Comparison of ENCODE assay signal across 14 cellular contexts in genomic region chr3:177460100-177460499, GRCh38.
DNase-seq lines count a peak whose midpoint lies in the region; ATAC-seq and TF ChIP-seq lines count a peak whose summit lies in the region.
"Had no signal": no experiment of that assay in that cellular context is flagged by ENCODE, and none has a peak within 500 bp of the region (broad histone marks: within the 10 kb centered on the region; RNA-seq: fewer than 3 reads in every experiment).

No MANE protein-coding gene starts in this region.

- DNase-seq in adipocyte (ENCODE audit: low read depth): no peak
- DNase-seq in smooth muscle cell (lab: John Stamatoyannopoulos, UW; ENCODE audit: unreplicated experiment): no peak
- DNase-seq in activated CD4-positive, alpha-beta T cell treated with anti-CD3 and anti-CD28 coated beads for 36 hours: no peak
- no peak for DNase-seq in KG1 (lab: John Stamatoyannopoulos, UW)
- DNase-seq: activated CD8-positive, alpha-beta memory T cell treated with anti-CD3 and anti-CD28 coated beads, Interleukin-2, amount 50 U/mL, for 4 hours; hippocampal formation; mammary epithelial cell had no signal

- H3K4me3 ChIP-seq in HEK293 (ENCODE audit: low read depth, low read length): no peak overlapping the region
- peak overlapping the region; percentile 38 for H3K4me3 ChIP-seq in adipocyte (ENCODE audit: low read length)
- peak overlapping the region; percentile 1 for H3K4me3 ChIP-seq in iPS-15b (ENCODE audit: low read depth, low read length)
- no peak overlapping the region for H3K4me3 ChIP-seq in smooth muscle cell
- H3K4me3 ChIP-seq: BLaER1 treated with 17β-estradiol and CSF1 and Interleukin-3, amounts not matched to agents 10 nM and 100 nM; tibial nerve had no signal

- WGBS in smooth muscle cell (ENCODE audit: low lambda C conversion rate): 57% methylated on average over 8 of the region's 8 CpGs

- no peaks in the 10 kb centered on the region for H3K36me3 Mint-ChIP-seq in activated CD4-positive, alpha-beta T cell treated with anti-CD3 and anti-CD28 coated beads for 36 hours (ENCODE audit: low read depth)
- H3K36me3 Mint-ChIP-seq: activated naive CD4-positive, alpha-beta T cell treated with anti-CD3 and anti-CD28 coated beads, Interleukin-2, amount 50 U/mL, for 24 hours had no signal

- H3K9ac ChIP-seq in adipocyte (ENCODE audit: low read length): peak overlapping the region; percentile 61
- no peak overlapping the region for H3K9ac ChIP-seq in iPS-15b (ENCODE audit: low read depth, low read length)
- H3K9ac ChIP-seq in smooth muscle cell (ENCODE audit: low read depth): no peak overlapping the region
- H3K9ac ChIP-seq: BLaER1 treated with 17β-estradiol and CSF1 and Interleukin-3, amounts not matched to agents 10 nM and 100 nM had no signal

- H3K36me3 ChIP-seq in HEK293 (ENCODE audit: control insufficient read depth in 2 of 2, insufficient read depth in 1 of 2, low read length in 2 of 2) (no peaks in the 10 kb centered on the region), adipocyte (ENCODE audit: control insufficient read depth, insufficient read depth, low read length, severe bottlenecking) (no peaks in the 10 kb centered on the region), iPS-15b (ENCODE audit: control insufficient read depth, insufficient read depth, low read length) (no peaks in the 10 kb centered on the region), smooth muscle cell (ENCODE audit: low read depth) (no peaks in the 10 kb centered on the region)
- H3K36me3 ChIP-seq: BLaER1 treated with 17β-estradiol and CSF1 and Interleukin-3, amounts not matched to agents 10 nM and 100 nM; tibial nerve had no signal

- CTCF ChIA-PET in HEK293 (lab: Yijun Ruan, JAX): no interaction called here
- CTCF ChIA-PET in activated CD4-positive, alpha-beta T cell treated with anti-CD3 and anti-CD28 coated beads for 36 hours (lab: Charles Lee): no interaction called here

- peaks cover 5% of the 10 kb centered on the region for H3K4me1 Mint-ChIP-seq in activated CD4-positive, alpha-beta T cell treated with anti-CD3 and anti-CD28 coated beads for 36 hours
- H3K4me1 Mint-ChIP-seq: activated naive CD4-positive, alpha-beta T cell treated with anti-CD3 and anti-CD28 coated beads, Interleukin-2, amount 50 U/mL, for 24 hours had no signal

- H3K9me3 ChIP-seq in HEK293 (ENCODE audit: control insufficient read depth, insufficient read depth, low read depth, low read length): no peaks in the 10 kb centered on the region
- peaks cover 15% of the 10 kb centered on the region for H3K9me3 ChIP-seq in adipocyte (ENCODE audit: control insufficient read depth, low read length)
- H3K9me3 ChIP-seq in iPS-15b (ENCODE audit: control insufficient read depth, insufficient read depth, low read length): peaks cover 10% of the 10 kb centered on the region
- no peaks in the 10 kb centered on the region for H3K9me3 ChIP-seq in smooth muscle cell (replicated peaks; ENCODE audit: low read depth)
- H3K9me3 ChIP-seq: tibial nerve had no signal

- no peaks in the 10 kb centered on the region for H3K9me3 Mint-ChIP-seq in activated CD4-positive, alpha-beta T cell treated with anti-CD3 and anti-CD28 coated beads for 36 hours (ENCODE audit: low read depth)
- H3K9me3 Mint-ChIP-seq: activated naive CD4-positive, alpha-beta T cell treated with anti-CD3 and anti-CD28 coated beads, Interleukin-2, amount 50 U/mL, for 24 hours; central memory CD8-positive, alpha-beta T cell had no signal

- no peak overlapping the region for H3K4me3 Mint-ChIP-seq in activated CD4-positive, alpha-beta T cell treated with anti-CD3 and anti-CD28 coated beads for 36 hours
- H3K4me3 Mint-ChIP-seq: activated naive CD4-positive, alpha-beta T cell treated with anti-CD3 and anti-CD28 coated beads, Interleukin-2, amount 50 U/mL, for 24 hours; central memory CD8-positive, alpha-beta T cell had no signal

- H2AFZ ChIP-seq in smooth muscle cell (ENCODE audit: low read depth): no peak overlapping the region

- no peak overlapping the region for H3K27ac Mint-ChIP-seq in activated CD4-positive, alpha-beta T cell treated with anti-CD3 and anti-CD28 coated beads for 36 hours
- H3K27ac Mint-ChIP-seq: activated naive CD4-positive, alpha-beta T cell treated with anti-CD3 and anti-CD28 coated beads, Interleukin-2, amount 50 U/mL, for 24 hours had no signal

- ATAC-seq in GM18498 (IDR thresholded peaks at IDR 0.05; ENCODE audit: unreplicated experiment): no peak
- ATAC-seq in activated CD4-positive, alpha-beta T cell treated with anti-CD3 and anti-CD28 coated beads for 36 hours: no peak

- H3K4me1 ChIP-seq in HEK293 (ENCODE audit: control insufficient read depth, insufficient read depth, low read length) (0 out of 2 replicates have a peak, but pooled peaks cover 3% of the 10 kb centered on the region), adipocyte (ENCODE audit: control insufficient read depth, insufficient read depth, low read length) (peaks cover 39% of the 10 kb centered on the region), iPS-15b (ENCODE audit: control insufficient read depth, insufficient read depth, low read length) (peaks cover 3% of the 10 kb centered on the region), smooth muscle cell (ENCODE audit: low read depth) (peaks cover 21% of the 10 kb centered on the region)
- H3K4me1 ChIP-seq: BLaER1 treated with 17β-estradiol and CSF1 and Interleukin-3, amounts not matched to agents 10 nM and 100 nM had no signal

- H4K20me1 ChIP-seq in smooth muscle cell (ENCODE audit: low read depth): no peaks in the 10 kb centered on the region
- H4K20me1 ChIP-seq: BLaER1 treated with 17β-estradiol and CSF1 and Interleukin-3, amounts not matched to agents 10 nM and 100 nM had no signal

- no peaks in the 10 kb centered on the region for H3K79me2 ChIP-seq in smooth muscle cell (ENCODE audit: low read depth)

- TF ChIP-seq CTCF in HEK293 (tag by site-specific recombination; IDR thresholded peaks at IDR 0.05) (no peak), smooth muscle cell (IDR thresholded peaks at IDR 0.05; ENCODE audit: borderline replicate concordance, insufficient read depth, poor library complexity, severe bottlenecking) (no peak)

- H3K27me3 ChIP-seq in adipocyte (replicated peaks; ENCODE audit: control insufficient read depth, insufficient read depth, low read length) (no peaks in the 10 kb centered on the region), iPS-15b (ENCODE audit: control insufficient read depth, insufficient read depth, low read length) (no peaks in the 10 kb centered on the region), smooth muscle cell (ENCODE audit: low read depth) (no peaks in the 10 kb centered on the region)
- H3K27me3 ChIP-seq: BLaER1 treated with 17β-estradiol and CSF1 and Interleukin-3, amounts not matched to agents 10 nM and 100 nM; tibial nerve had no signal

- H3K4me2 ChIP-seq in smooth muscle cell: peak overlapping the region; percentile 9
- H3K4me2 ChIP-seq: BLaER1 treated with 17β-estradiol and CSF1 and Interleukin-3, amounts not matched to agents 10 nM and 100 nM had no signal

- H3K27ac ChIP-seq in HEK293 (ENCODE audit: extremely low read depth, low read depth, low read length) (no peak overlapping the region), smooth muscle cell (ENCODE audit: low read depth) (no peak overlapping the region)
- H3K27ac ChIP-seq: BLaER1 treated with 17β-estradiol and CSF1 and Interleukin-3, amounts not matched to agents 10 nM and 100 nM had no signal

- H3K27me3 Mint-ChIP-seq in activated CD4-positive, alpha-beta T cell treated with anti-CD3 and anti-CD28 coated beads for 36 hours: no peaks in the 10 kb centered on the region
- H3K27me3 Mint-ChIP-seq: activated naive CD4-positive, alpha-beta T cell treated with anti-CD3 and anti-CD28 coated beads, Interleukin-2, amount 50 U/mL, for 24 hours; central memory CD8-positive, alpha-beta T cell had no signal

- peaks cover 9% of the 10 kb centered on the region for H3F3A ChIP-seq in smooth muscle cell (ENCODE audit: low read depth)

- intact Hi-C loops in activated CD4-positive, alpha-beta T cell treated with anti-CD3 and anti-CD28 coated beads for 36 hours (cut with DNase I, micrococcal nuclease): no loop called here

- POLR2A ChIA-PET in HEK293 (lab: Yijun Ruan, JAX): no interaction called here
- POLR2A ChIA-PET in activated CD4-positive, alpha-beta T cell treated with anti-CD3 and anti-CD28 coated beads for 36 hours (lab: Charles Lee): no interaction called here

TF ChIP-seq in HEK293, 187 proteins besides CTCF, POLR2A, EP300 and RAD21:
- 0 out of 2 replicates have a peak, but pooled peaks have one; percentile 22 for TF ChIP-seq ZNF335 (tag by site-specific recombination; conservative IDR thresholded peaks at IDR 0.05)
- no peak for TF ChIP-seq ZNF266 (tag by site-specific recombination; IDR thresholded peaks at IDR 0.05; ENCODE audit: low read depth)

Comparison
In these comparisons a context has a peak if more than half of its experiments do, and no peak if none do; other contexts are left out.
1. H3K4me3 ChIP-seq: peak in adipocyte (single experiment) and iPS-15b (single experiment); none in HEK293 (single experiment) and smooth muscle cell (single experiment).